1 cellular context compared by ENCODE assay signal in the genomic region with DNA sequence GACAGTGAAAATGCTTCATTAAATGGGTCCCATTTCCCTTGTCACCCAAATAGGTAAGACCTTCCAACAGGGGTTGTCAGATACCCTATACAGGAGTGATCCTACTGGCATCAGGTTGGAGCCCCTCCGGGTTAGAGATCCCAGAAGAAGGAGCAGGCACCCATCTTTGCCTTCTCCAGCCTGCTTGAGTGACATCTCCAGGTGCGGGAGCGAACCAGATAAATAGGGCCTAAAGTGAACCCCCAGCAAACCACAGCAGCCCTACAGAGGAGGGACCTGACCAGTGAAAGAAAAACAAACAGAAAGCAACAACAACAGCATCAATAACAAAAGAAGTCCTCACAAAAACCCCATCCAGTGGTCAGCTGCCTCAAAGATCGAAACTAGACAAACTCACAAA.
TF ChIP-seq lines count a peak whose summit lies in the region.

No MANE protein-coding gene starts in this region.

TF ChIP-seq in H1, 55 proteins besides CTCF, POLR2A, EP300 and RAD21:
- no peak for TF ChIP-seq CREB1 (IDR thresholded peaks at IDR 0.05)
- TF ChIP-seq SAP30 (IDR thresholded peaks at IDR 0.05; ENCODE audit: insufficient read depth, insufficient replicate concordance, low read length): no peak
- TF ChIP-seq RXRA (IDR thresholded peaks at IDR 0.05; ENCODE audit: insufficient read depth, low read depth, low read length): no peak
- no peak for TF ChIP-seq KDM5A (IDR thresholded peaks at IDR 0.05; ENCODE audit: low read length)
- no peak for TF ChIP-seq BACH1 (IDR thresholded peaks at IDR 0.05; ENCODE audit: low read length)
- TF ChIP-seq EGR1 (IDR thresholded peaks at IDR 0.05; ENCODE audit: borderline replicate concordance, low read depth, low read length): no peak
- no peak for TF ChIP-seq GABPA (IDR thresholded peaks at IDR 0.05; ENCODE audit: borderline replicate concordance, insufficient read depth, low read length)
